Comparison of ENCODE assay signal across 23 cellular contexts in genomic region chr1:4563586-4563985, GRCh38.
DNase-seq lines count a peak whose midpoint lies in the region; ATAC-seq and TF ChIP-seq lines count a peak whose summit lies in the region.
"Had no signal": no experiment of that assay in that cellular context is flagged by ENCODE, and none has a peak within 500 bp of the region (broad histone marks: within the 10 kb centered on the region; RNA-seq: fewer than 3 reads in every experiment).

No MANE protein-coding gene starts in this region.

- DNase-seq in epithelial cell of proximal tubule (ENCODE audit: low read depth) (no peak), T-cell (no peak), H4 (ENCODE audit: low spot score) (no peak)
- DNase-seq: 8988T; ACHN; AML-193; BE2C; CD4-positive, alpha-beta T cell; CD8-positive, alpha-beta memory T cell; DMS 273 treated with DMSO at 0.1 percent for 48 hours; EL; GDM1; GOT3; H9 had no signal

- H3K27ac Mint-ChIP-seq in nephron (peak overlapping the region; percentile 64 to 93 (median 92)), T-cell (no peak overlapping the region)
- H3K27ac Mint-ChIP-seq: CD14-positive monocyte; CD4-positive, alpha-beta T cell; CD8-positive, alpha-beta memory T cell; H9 had no signal

- POLR2A ChIA-PET in T-cell (lab: Charles Lee) = no interaction called here

- TF ChIP-seq CTCF in epithelial cell of proximal tubule (conservative IDR thresholded peaks at IDR 0.05; ENCODE audit: low read depth, low read length) (peak; percentile 30), nephron (IDR thresholded peaks at IDR 0.05; ENCODE audit: unreplicated experiment in 3 of 3) (no peak)

- H3K36me3 Mint-ChIP-seq in nephron (ENCODE audit: low read depth) (no peaks in the 10 kb centered on the region), T-cell (no peaks in the 10 kb centered on the region)
- H3K36me3 Mint-ChIP-seq: CD14-positive monocyte; CD8-positive, alpha-beta memory T cell had no signal

- H3K4me3 ChIP-seq in epithelial cell of proximal tubule (ENCODE audit: low read depth, low read length) = no peak overlapping the region
- H3K4me3 ChIP-seq: A549; BLaER1 treated with 17β-estradiol and CSF1 and Interleukin-3, amounts not matched to agents 10 nM and 100 nM; GM12878 had no signal

- H3K27me3 Mint-ChIP-seq in nephron (ENCODE audit: low read depth) = peaks cover 55% of the 10 kb centered on the region
- H3K27me3 Mint-ChIP-seq in T-cell = peaks cover 23 to 27% of the 10 kb centered on the region in 2 donors

- CTCF ChIA-PET in T-cell (lab: Charles Lee) = no interaction called here

- H3K9me3 Mint-ChIP-seq in nephron = no peaks in the 10 kb centered on the region
- H3K9me3 Mint-ChIP-seq in T-cell = no peaks in the 10 kb centered on the region
- H3K9me3 Mint-ChIP-seq: CD4-positive, alpha-beta T cell; H9 had no signal

- 0 out of 2 replicates have a peak, but pooled peaks have one; percentile 8 for TF ChIP-seq RAD21 in Ishikawa (IDR thresholded peaks at IDR 0.05; ENCODE audit: low read depth)

- ATAC-seq in T-cell (replicated peaks in 1 of 4) (no peak), HG03469 (IDR thresholded peaks at IDR 0.05; ENCODE audit: unreplicated experiment) (no peak), HG02678 (IDR thresholded peaks at IDR 0.05; ENCODE audit: unreplicated experiment) (no peak)
- ATAC-seq: A549, GM12878, HCT116 had no signal

- no peak overlapping the region for H3K4me3 Mint-ChIP-seq in nephron
- H3K4me3 Mint-ChIP-seq in T-cell = no peak overlapping the region
- H3K4me3 Mint-ChIP-seq: CD4-positive, alpha-beta T cell; CD8-positive, alpha-beta memory T cell; H9 had no signal

- TF ChIP-seq EP300 in Ishikawa (IDR thresholded peaks at IDR 0.05; ENCODE audit: borderline replicate concordance) = no peak

- H3K4me1 Mint-ChIP-seq in nephron (peaks cover 29% of the 10 kb centered on the region), T-cell (no peaks in the 10 kb centered on the region)
- H3K4me1 Mint-ChIP-seq: CD14-positive monocyte; CD8-positive, alpha-beta memory T cell had no signal

TF ChIP-seq in Ishikawa, 13 proteins besides CTCF, POLR2A, EP300 and RAD21:
- no peak for TF ChIP-seq TCF12 (IDR thresholded peaks at IDR 0.05; ENCODE audit: low read depth)
- TF ChIP-seq CREB1 (IDR thresholded peaks at IDR 0.05; ENCODE audit: low read depth) = no peak
- no peak for TF ChIP-seq TAF1 (IDR thresholded peaks at IDR 0.05; ENCODE audit: low read depth)
- no peak for TF ChIP-seq EGR1 (IDR thresholded peaks at IDR 0.05)
- TF ChIP-seq NFIC (IDR thresholded peaks at IDR 0.05) = no peak
- TF ChIP-seq CEBPB (IDR thresholded peaks at IDR 0.05) = no peak
- no peak for TF ChIP-seq USF1 (IDR thresholded peaks at IDR 0.05)
- TF ChIP-seq REST (IDR thresholded peaks at IDR 0.05; ENCODE audit: low read depth) = no peak
- TF ChIP-seq YY1 (IDR thresholded peaks at IDR 0.05; ENCODE audit: low read depth) = no peak
- no peak for TF ChIP-seq FOXM1 (IDR thresholded peaks at IDR 0.05; ENCODE audit: borderline replicate concordance, low read depth)
- TF ChIP-seq TEAD4 (IDR thresholded peaks at IDR 0.05) = no peak
- TF ChIP-seq ZBTB7A (IDR thresholded peaks at IDR 0.05; ENCODE audit: low read depth) = no peak
- TF ChIP-seq MAX (IDR thresholded peaks at IDR 0.05) = no peak

Comparison
In these comparisons a context has a peak if more than half of its experiments do, and no peak if none do; other contexts are left out.
1. H3K27ac Mint-ChIP-seq: peak in nephron (3 of 3); none in T-cell (0 of 2).